Comparison of ENCODE assay signal across 8 cellular contexts in the genomic region with DNA sequence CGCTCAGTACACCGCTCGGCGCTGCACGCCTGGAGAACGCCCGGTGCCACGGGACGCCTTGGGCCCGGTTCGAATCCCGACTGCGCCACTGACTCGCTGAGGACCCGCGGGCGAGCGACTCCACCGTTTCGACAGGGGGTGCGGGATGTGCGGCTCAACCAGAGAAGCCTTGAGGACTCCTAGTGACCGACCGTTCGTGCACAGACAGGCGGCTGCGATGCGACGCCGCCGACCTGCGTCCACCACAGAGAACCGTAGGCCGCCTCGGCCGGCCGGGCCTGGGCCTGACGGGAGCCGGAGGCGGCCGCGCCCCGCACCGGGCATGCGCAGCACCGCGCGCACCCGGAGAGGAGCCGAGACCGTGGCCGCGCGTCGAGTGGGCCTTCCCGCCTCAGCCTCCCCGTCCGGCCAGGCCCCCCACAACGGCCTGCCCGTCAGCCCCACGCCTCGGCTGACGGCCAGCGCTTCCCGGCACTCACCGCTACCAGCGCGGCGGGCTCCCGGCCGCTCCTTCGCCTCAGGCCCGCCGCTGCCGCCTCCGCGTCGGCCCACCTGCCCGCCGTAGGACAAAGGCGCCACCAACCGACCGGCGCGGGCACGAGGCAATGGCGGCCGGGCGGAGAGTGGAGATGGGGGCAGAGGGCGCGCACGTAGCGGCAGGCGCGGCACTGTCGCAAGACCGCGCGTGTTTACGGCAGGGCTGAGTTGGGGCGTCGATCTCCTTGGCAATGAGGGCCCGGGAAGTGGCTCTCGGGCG. TPM values are rescaled to one million over a fixed set of nuclear protein-coding genes. Genes with fewer than 3 reads are reported as not detected.
DNase-seq lines count a peak whose midpoint lies in the region; ATAC-seq and TF ChIP-seq lines count a peak whose summit lies in the region.

TSS of gene NCOA5 (minus strand) at position 625 of the 757 bp plus-strand sequence. CDS start 10,538 bp downstream, outside the sequence.

- 0% methylated on average over 17 of the region's 105 CpGs for WGBS in prostate gland
- WGBS in urinary bladder: under 1% methylated on average over 105 of the region's 105 CpGs

- peak; percentile 64 for TF ChIP-seq CTCF in GM13977 (IDR thresholded peaks at IDR 0.05; ENCODE audit: extremely low read depth, insufficient read depth, missing control alignments)
- TF ChIP-seq CTCF in left ventricle myocardium inferior (IDR thresholded peaks at IDR 0.05; ENCODE audit: borderline replicate concordance): peak; percentile 32
- peak in 3 of 4 experiments; percentile 48 to 49 (median 49) for TF ChIP-seq CTCF in prostate gland (IDR thresholded peaks at IDR 0.05)

- DNase-seq in GM13977 (ENCODE audit: low spot score) (peak; percentile 97), NCI-H146 treated with DMSO at 0.1 percent for 48 hours (lab: John Stamatoyannopoulos, UW; ENCODE audit: unreplicated experiment) (peak; percentile 97), amniotic stem cell (lab: John Stamatoyannopoulos, UW) (peak; percentile 88), left ventricle myocardium inferior (peak; percentile 97), prostate gland (ENCODE audit: low spot score) (peak; percentile 96)

- H3K4me1 ChIP-seq in left ventricle myocardium inferior (peaks cover 56% of the 10 kb centered on the region), prostate gland (replicated peaks) (peaks cover 8% of the 10 kb centered on the region), urinary bladder (ENCODE audit: insufficient read depth) (peaks cover 2% of the 10 kb centered on the region)

- H3K36me3 ChIP-seq in left ventricle myocardium inferior (no peaks in the 10 kb centered on the region), prostate gland (no peaks in the 10 kb centered on the region), urinary bladder (ENCODE audit: insufficient read depth) (no peaks in the 10 kb centered on the region)

- peak; percentile 59 for ATAC-seq in HG02884 (IDR thresholded peaks at IDR 0.05; ENCODE audit: unreplicated experiment)

- H3K27me3 ChIP-seq in left ventricle myocardium inferior (ENCODE audit: low read depth) (no peaks in the 10 kb centered on the region), prostate gland (replicated peaks; ENCODE audit: insufficient read depth) (no peaks in the 10 kb centered on the region)

- TF ChIP-seq POLR2A in prostate gland (IDR thresholded peaks at IDR 0.05): peak; percentile 67

- H3K27ac ChIP-seq in left ventricle myocardium inferior (replicated peaks): peak within 1 kb of the TSS; percentile 98
- peak within 1 kb of the TSS; percentile 97 for H3K27ac ChIP-seq in prostate gland
- H3K27ac ChIP-seq in urinary bladder (ENCODE audit: low read depth): peak within 1 kb of the TSS; percentile 100

- intact Hi-C loops in T-helper 1 cell treated with Interleukin-12 subunit alpha and Interleukin-12 subunit beta and Interleukin-4 antibody, amounts not matched to agents 30 ng/mL and 1 ng/mL, for 36 hours (cut with micrococcal nuclease): loop anchor here (1.0 to 2.0 kb wide), 11 partner anchors 25 to 600 kb away; partner anchors contain the start of genes CD40, DNTTIP1, ELMO2 and TP53RK
- intact Hi-C loops in left ventricle myocardium inferior (cut with micrococcal nuclease) (no loop called here), prostate gland (cut with DNase I) (loop anchor here (10.0 kb wide), 1 partner anchor 65 kb away; the partner anchor contains the start of gene SLC12A5)

- H3K4me3 ChIP-seq in left ventricle myocardium inferior (peak within 1 kb of the TSS; percentile 83), prostate gland (peak within 1 kb of the TSS; percentile 71 to 81), urinary bladder (ENCODE audit: low read depth, low read length) (peak within 1 kb of the TSS; percentile 89)

- in situ Hi-C loops in GM13977 (cut with MboI; ENCODE audit: low pct_unique_long_range_greater_than_20kb, low sequenced_read_pairs, unreplicated experiment): no loop called here

- no peaks in the 10 kb centered on the region for H3K9me3 ChIP-seq in left ventricle myocardium inferior (replicated peaks)
- H3K9me3 ChIP-seq in prostate gland: no peaks in the 10 kb centered on the region

RNA-seq across cellular contexts. Expression of gene NCOA5, which starts in this region (rescaled TPM):
- 36.5 and 40.2 TPM in 2 replicates for total RNA-seq in T-helper 1 cell treated with Interleukin-12 subunit alpha and Interleukin-12 subunit beta and Interleukin-4 antibody, amounts not matched to agents 30 ng/mL and 1 ng/mL, for 36 hours
- 16.5 TPM for total RNA-seq in left ventricle myocardium inferior
- 10 to 100 TPM; 41.0 to 50.6 TPM for total RNA-seq in prostate gland
- total RNA-seq in urinary bladder: 13.2 TPM
- 21.9 TPM for polyA plus RNA-seq in urinary bladder

Comparison
In these comparisons a context has a peak if more than half of its experiments do, and no peak if none do; other contexts are left out.
1. Peak in every context shown above with its lines: DNase-seq, ATAC-seq, H3K4me3 ChIP-seq and H3K27ac ChIP-seq.